1 cellular context compared by ENCODE assay signal in genomic region chr21:43072742-43073141, GRCh38. TPM values are rescaled to one million over a fixed set of nuclear protein-coding genes. Genes with fewer than 3 reads are reported as not detected.
"Had no signal": no experiment of that assay in that cellular context is flagged by ENCODE, and none has a peak within 500 bp of the region (broad histone marks: within the 10 kb centered on the region; RNA-seq: fewer than 3 reads in every experiment).

No MANE protein-coding gene starts in this region.

RNA-seq across cellular contexts. Expression of gene CBS, which starts 2.9 kb away (rescaled TPM):
- polyA plus RNA-seq: immature natural killer cell had no signal
